ENCODE assay signal across 1 cellular context in genomic region chr1:8702848-8703810, GRCh38.
TF ChIP-seq lines count a peak whose summit lies in the region.

No MANE protein-coding gene starts in this region.

TF ChIP-seq in HepG2, 621 proteins besides CTCF, POLR2A, EP300 and RAD21 (continued from another document and continues in another):
- TF ChIP-seq ZNF639 (CRISPR knock-in tag; conservative IDR thresholded peaks at IDR 0.05) (peak; percentile 62; the same call in 1 of the 2 replicates), AKAP8 (CRISPR knock-in tag; IDR thresholded peaks at IDR 0.05) (no peak), GTF2F1 (IDR thresholded peaks at IDR 0.05; ENCODE audit: low read length) (no peak), ZZZ3 (CRISPR knock-in tag; IDR thresholded peaks at IDR 0.05; ENCODE audit: borderline replicate concordance) (no peak), SRSF1 (optimal IDR thresholded peaks at IDR 0.05; ENCODE audit: low read depth, low read length) (no peak), CREM (IDR thresholded peaks at IDR 0.05) (no peak), CREM (CRISPR knock-in tag; IDR thresholded peaks at IDR 0.05) (no peak), ZBTB20 (CRISPR knock-in tag; IDR thresholded peaks at IDR 0.05; ENCODE audit: borderline replicate concordance, low read depth) (no peak), CCAR2 (optimal IDR thresholded peaks at IDR 0.05; ENCODE audit: low read depth, low read length) (no peak), ZBTB21 (CRISPR knock-in tag; IDR thresholded peaks at IDR 0.05) (no peak), ZBTB7A (CRISPR knock-in tag; IDR thresholded peaks at IDR 0.05) (no peak), FOSL2 (CRISPR knock-in tag; IDR thresholded peaks at IDR 0.05) (peak; percentile 23; the same call in 1 of the 2 replicates), ZNF619 (CRISPR knock-in tag; IDR thresholded peaks at IDR 0.05) (no peak), ZNF607 (CRISPR knock-in tag; IDR thresholded peaks at IDR 0.05; ENCODE audit: borderline replicate concordance) (no peak; the same call in 1 of the 2 replicates), HOXD1 (CRISPR knock-in tag; IDR thresholded peaks at IDR 0.05) (peak; percentile 62; the same call in 1 of the 2 replicates), AHR (CRISPR knock-in tag; IDR thresholded peaks at IDR 0.05) (no peak), ZNF33B (CRISPR knock-in tag; IDR thresholded peaks at IDR 0.05) (peak; percentile 66; the same call in 1 of the 2 replicates), HHEX (CRISPR knock-in tag; IDR thresholded peaks at IDR 0.05) (no peak), ZNF496 (CRISPR knock-in tag; IDR thresholded peaks at IDR 0.05; ENCODE audit: insufficient replicate concordance) (no peak), ZNF263 (CRISPR knock-in tag; IDR thresholded peaks at IDR 0.05) (no peak), RAD51 (IDR thresholded peaks at IDR 0.05; ENCODE audit: borderline replicate concordance) (no peak), ZNF652 (CRISPR knock-in tag; IDR thresholded peaks at IDR 0.05; ENCODE audit: borderline replicate concordance, low read depth) (peak; percentile 46; the same call in 1 of the 2 replicates), SP2 (CRISPR knock-in tag; IDR thresholded peaks at IDR 0.05) (no peak), PAWR (CRISPR knock-in tag; IDR thresholded peaks at IDR 0.05; ENCODE audit: borderline replicate concordance) (no peak), JUNB (CRISPR knock-in tag; IDR thresholded peaks at IDR 0.05; ENCODE audit: borderline replicate concordance) (no peak), KLF13 (CRISPR knock-in tag; IDR thresholded peaks at IDR 0.05) (no peak), SAP130 (CRISPR knock-in tag; IDR thresholded peaks at IDR 0.05; ENCODE audit: low read depth) (peak; percentile 84), SAFB2 (CRISPR knock-in tag; IDR thresholded peaks at IDR 0.05; ENCODE audit: borderline replicate concordance, low read depth) (no peak), SNRNP70 (IDR thresholded peaks at IDR 0.05; ENCODE audit: low read depth, low read length) (no peak), RFX1 (IDR thresholded peaks at IDR 0.05) (no peak), ZNF687 (CRISPR knock-in tag; IDR thresholded peaks at IDR 0.05) (peak; percentile 92), DRAP1 (CRISPR knock-in tag; IDR thresholded peaks at IDR 0.05) (0 out of 2 replicates have a peak, but pooled peaks have one; percentile 19), ZNF737 (CRISPR knock-in tag; IDR thresholded peaks at IDR 0.05; ENCODE audit: borderline replicate concordance) (no peak), YEATS4 (CRISPR knock-in tag; IDR thresholded peaks at IDR 0.05; ENCODE audit: borderline replicate concordance) (peak; percentile 71), MIER3 (CRISPR knock-in tag; IDR thresholded peaks at IDR 0.05; ENCODE audit: borderline replicate concordance) (no peak), ZSCAN21 (CRISPR knock-in tag; IDR thresholded peaks at IDR 0.05; ENCODE audit: borderline replicate concordance) (peak; percentile 58; the same call in 1 of the 2 replicates), ZNF205 (CRISPR knock-in tag; IDR thresholded peaks at IDR 0.05) (0 out of 2 replicates have a peak, but pooled peaks have one; percentile 41), ZNF891 (CRISPR knock-in tag; IDR thresholded peaks at IDR 0.05) (no peak), NFRKB (IDR thresholded peaks at IDR 0.05) (no peak), ZFP37 (CRISPR knock-in tag; IDR thresholded peaks at IDR 0.05; ENCODE audit: borderline replicate concordance) (no peak), ZBTB42 (CRISPR knock-in tag; IDR thresholded peaks at IDR 0.05) (no peak), NKX3-1 (CRISPR knock-in tag; IDR thresholded peaks at IDR 0.05) (0 out of 2 replicates have a peak, but pooled peaks have one; percentile 34), NCOA1 (CRISPR knock-in tag; IDR thresholded peaks at IDR 0.05) (no peak), ZNF83 (CRISPR knock-in tag; IDR thresholded peaks at IDR 0.05; ENCODE audit: borderline replicate concordance) (no peak), CHCHD3 (CRISPR knock-in tag; IDR thresholded peaks at IDR 0.05) (no peak), ZNF543 (CRISPR knock-in tag; IDR thresholded peaks at IDR 0.05) (no peak), ZNF550 (CRISPR knock-in tag; IDR thresholded peaks at IDR 0.05; ENCODE audit: borderline replicate concordance) (no peak), RARG (CRISPR knock-in tag; IDR thresholded peaks at IDR 0.05; ENCODE audit: low read depth) (no peak), ZBTB25 (CRISPR knock-in tag; IDR thresholded peaks at IDR 0.05) (peak; percentile 66; the same call in 1 of the 2 replicates), NR3C1 (CRISPR knock-in tag; IDR thresholded peaks at IDR 0.05) (no peak), SCMH1 (CRISPR knock-in tag; IDR thresholded peaks at IDR 0.05; ENCODE audit: borderline replicate concordance) (no peak), ZNF256 (CRISPR knock-in tag; conservative IDR thresholded peaks at IDR 0.05) (0 out of 2 replicates have a peak, but pooled peaks have one; percentile 21), ZNF850 (CRISPR knock-in tag; conservative IDR thresholded peaks at IDR 0.05) (no peak), MTA3 (CRISPR knock-in tag; IDR thresholded peaks at IDR 0.05) (no peak), STAT5B (CRISPR knock-in tag; IDR thresholded peaks at IDR 0.05) (no peak), KDM2A (CRISPR knock-in tag; IDR thresholded peaks at IDR 0.05; ENCODE audit: borderline replicate concordance, low read depth) (peak; percentile 62; the same call in 1 of the 2 replicates), RBFOX2 (IDR thresholded peaks at IDR 0.05; ENCODE audit: low read depth, low read length) (peak; percentile 88), HNRNPH1 (optimal IDR thresholded peaks at IDR 0.05; ENCODE audit: low read depth, low read length) (no peak)
- TF ChIP-seq, protein P1, sequence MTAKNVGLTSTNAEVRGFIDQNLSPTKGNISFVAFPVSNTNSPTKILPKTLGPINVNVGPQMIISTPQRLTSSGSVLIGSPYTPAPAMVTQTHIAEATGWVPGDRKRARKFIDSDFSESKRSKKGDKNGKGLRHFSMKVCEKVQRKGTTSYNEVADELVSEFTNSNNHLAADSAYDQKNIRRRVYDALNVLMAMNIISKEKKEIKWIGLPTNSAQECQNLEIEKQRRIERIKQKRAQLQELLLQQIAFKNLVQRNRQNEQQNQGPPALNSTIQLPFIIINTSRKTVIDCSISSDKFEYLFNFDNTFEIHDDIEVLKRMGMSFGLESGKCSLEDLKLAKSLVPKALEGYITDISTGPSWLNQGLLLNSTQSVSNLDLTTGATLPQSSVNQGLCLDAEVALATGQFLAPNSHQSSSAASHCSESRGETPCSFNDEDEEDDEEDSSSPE (CRISPR knock-in tag; IDR thresholded peaks at IDR 0.05): no peak; the same call in 1 of the 2 replicates
- TF ChIP-seq, protein P2, sequence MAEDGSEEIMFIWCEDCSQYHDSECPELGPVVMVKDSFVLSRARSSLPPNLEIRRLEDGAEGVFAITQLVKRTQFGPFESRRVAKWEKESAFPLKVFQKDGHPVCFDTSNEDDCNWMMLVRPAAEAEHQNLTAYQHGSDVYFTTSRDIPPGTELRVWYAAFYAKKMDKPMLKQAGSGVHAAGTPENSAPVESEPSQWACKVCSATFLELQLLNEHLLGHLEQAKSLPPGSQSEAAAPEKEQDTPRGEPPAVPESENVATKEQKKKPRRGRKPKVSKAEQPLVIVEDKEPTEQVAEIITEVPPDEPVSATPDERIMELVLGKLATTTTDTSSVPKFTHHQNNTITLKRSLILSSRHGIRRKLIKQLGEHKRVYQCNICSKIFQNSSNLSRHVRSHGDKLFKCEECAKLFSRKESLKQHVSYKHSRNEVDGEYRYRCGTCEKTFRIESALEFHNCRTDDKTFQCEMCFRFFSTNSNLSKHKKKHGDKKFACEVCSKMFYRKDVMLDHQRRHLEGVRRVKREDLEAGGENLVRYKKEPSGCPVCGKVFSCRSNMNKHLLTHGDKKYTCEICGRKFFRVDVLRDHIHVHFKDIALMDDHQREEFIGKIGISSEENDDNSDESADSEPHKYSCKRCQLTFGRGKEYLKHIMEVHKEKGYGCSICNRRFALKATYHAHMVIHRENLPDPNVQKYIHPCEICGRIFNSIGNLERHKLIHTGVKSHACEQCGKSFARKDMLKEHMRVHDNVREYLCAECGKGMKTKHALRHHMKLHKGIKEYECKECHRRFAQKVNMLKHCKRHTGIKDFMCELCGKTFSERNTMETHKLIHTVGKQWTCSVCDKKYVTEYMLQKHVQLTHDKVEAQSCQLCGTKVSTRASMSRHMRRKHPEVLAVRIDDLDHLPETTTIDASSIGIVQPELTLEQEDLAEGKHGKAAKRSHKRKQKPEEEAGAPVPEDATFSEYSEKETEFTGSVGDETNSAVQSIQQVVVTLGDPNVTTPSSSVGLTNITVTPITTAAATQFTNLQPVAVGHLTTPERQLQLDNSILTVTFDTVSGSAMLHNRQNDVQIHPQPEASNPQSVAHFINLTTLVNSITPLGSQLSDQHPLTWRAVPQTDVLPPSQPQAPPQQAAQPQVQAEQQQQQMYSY (CRISPR knock-in tag; IDR thresholded peaks at IDR 0.05): peak; percentile 99
- TF ChIP-seq, protein P3, sequence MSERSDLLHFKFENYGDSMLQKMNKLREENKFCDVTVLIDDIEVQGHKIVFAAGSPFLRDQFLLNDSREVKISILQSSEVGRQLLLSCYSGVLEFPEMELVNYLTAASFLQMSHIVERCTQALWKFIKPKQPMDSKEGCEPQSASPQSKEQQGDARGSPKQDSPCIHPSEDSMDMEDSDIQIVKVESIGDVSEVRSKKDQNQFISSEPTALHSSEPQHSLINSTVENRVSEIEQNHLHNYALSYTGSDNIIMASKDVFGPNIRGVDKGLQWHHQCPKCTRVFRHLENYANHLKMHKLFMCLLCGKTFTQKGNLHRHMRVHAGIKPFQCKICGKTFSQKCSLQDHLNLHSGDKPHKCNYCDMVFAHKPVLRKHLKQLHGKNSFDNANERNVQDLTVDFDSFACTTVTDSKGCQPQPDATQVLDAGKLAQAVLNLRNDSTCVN (CRISPR knock-in tag; IDR thresholded peaks at IDR 0.05; ENCODE audit: borderline replicate concordance): peak; percentile 62; the same call in 1 of the 2 replicates
- TF ChIP-seq, protein P4, sequence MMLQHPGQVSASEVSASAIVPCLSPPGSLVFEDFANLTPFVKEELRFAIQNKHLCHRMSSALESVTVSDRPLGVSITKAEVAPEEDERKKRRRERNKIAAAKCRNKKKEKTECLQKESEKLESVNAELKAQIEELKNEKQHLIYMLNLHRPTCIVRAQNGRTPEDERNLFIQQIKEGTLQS (CRISPR knock-in tag; IDR thresholded peaks at IDR 0.05): no peak
